8 cellular contexts compared by ENCODE assay signal in genomic region chr1:178093958-178094751, GRCh38. TPM values are rescaled to one million over a fixed set of nuclear protein-coding genes. Genes with fewer than 3 reads are reported as not detected.
DNase-seq lines count a peak whose midpoint lies in the region; ATAC-seq and TF ChIP-seq lines count a peak whose summit lies in the region.

RASAL2 (plus strand) TSS chr1:178094104; CDS start chr1:178094493, 389 bp downstream.

- H3K9me3 ChIP-seq in PC-3 (ENCODE audit: low read length) (no peaks in the 10 kb centered on the region), gastrocnemius medialis (no peaks in the 10 kb centered on the region)

- POLR2A ChIA-PET in PC-3 (lab: Charles Lee; ENCODE audit: unreplicated experiment) = interaction anchor here (0.5 to 0.6 kb wide), 4 partner anchors 145 to 452 kb away, joined by 3 to 13 read pairs (median 4); no protein-coding TSS in a partner anchor

- H2AFZ ChIP-seq in PC-3 (ENCODE audit: low read length) = peak within 1 kb of the TSS; percentile 93

- no peaks in the 10 kb centered on the region for H3K4me1 Mint-ChIP-seq in central memory CD8-positive, alpha-beta T cell
- peaks cover 9 to 19% of the 10 kb centered on the region in 2 donors for H3K4me1 Mint-ChIP-seq in immature natural killer cell

- H3F3A ChIP-seq in PC-3 (ENCODE audit: low read length, unreplicated experiment) = no peaks in the 10 kb centered on the region

- no peaks in the 10 kb centered on the region for H3K9me3 Mint-ChIP-seq in central memory CD8-positive, alpha-beta T cell
- peaks cover 5 to 59% (median 21%) of the 10 kb centered on the region in 6 donors for H3K9me3 Mint-ChIP-seq in immature natural killer cell

- no peaks in the 10 kb centered on the region for H3K9me2 ChIP-seq in PC-3 (replicated peaks; ENCODE audit: low read length)

- H3K4me2 ChIP-seq in PC-3 (ENCODE audit: low read length) = peak within 1 kb of the TSS; percentile 91

- peak within 1 kb of the TSS; percentile 28 for H3K4me3 Mint-ChIP-seq in central memory CD8-positive, alpha-beta T cell
- H3K4me3 Mint-ChIP-seq in immature natural killer cell = peak within 1 kb of the TSS; percentile 41 to 72 (median 65)

- H3K27me3 ChIP-seq in PC-3 (ENCODE audit: low read length) = no peaks in the 10 kb centered on the region
- no peaks in the 10 kb centered on the region for H3K27me3 ChIP-seq in gastrocnemius medialis

- no peaks in the 10 kb centered on the region for H4K20me1 ChIP-seq in PC-3 (ENCODE audit: low read length)

- H3K27ac ChIP-seq in PC-3 (ENCODE audit: low read length) (peak within 1 kb of the TSS; percentile 54), gastrocnemius medialis (peak within 1 kb of the TSS; percentile 84 to 90 (median 86))

- H3K9ac ChIP-seq in PC-3 (ENCODE audit: low read length) = peak within 1 kb of the TSS; percentile 71

- no TSS peak for BruUV-seq in PC-3 (replicated peaks; lab: Mats Ljungman, UMichigan)

- H3K27ac Mint-ChIP-seq in central memory CD8-positive, alpha-beta T cell (ENCODE audit: low read depth) = no peak within 1 kb of the TSS
- H3K27ac Mint-ChIP-seq in immature natural killer cell = no peak within 1 kb of the TSS

- in situ Hi-C loops in gastrocnemius medialis (cut with MboI; ENCODE audit: low sequenced_read_pairs in 4 of 4) = no loop called here

- CTCF ChIA-PET in PC-3 (lab: Charles Lee) = no interaction called here

- ATAC-seq in GM19372 (IDR thresholded peaks at IDR 0.05; ENCODE audit: low read depth, unreplicated experiment) (peak; percentile 40), HG03378 (IDR thresholded peaks at IDR 0.05; ENCODE audit: unreplicated experiment) (peak; percentile 35), PC-3 (peak; percentile 69), gastrocnemius medialis (peak; percentile 65 to 67), HG03469 (IDR thresholded peaks at IDR 0.05; ENCODE audit: unreplicated experiment) (no peak)
- no peak for ATAC-seq in central memory CD8-positive, alpha-beta T cell (replicated peaks; ENCODE audit: extremely low read depth, poor library complexity, severe bottlenecking)

- peaks cover 49% of the 10 kb centered on the region for H3K79me2 ChIP-seq in PC-3 (ENCODE audit: low read length)

- peak; percentile 23 to 28 for TF ChIP-seq POLR2A in gastrocnemius medialis (IDR thresholded peaks at IDR 0.05)

- peak; percentile 45 for DNase-seq in DMS 273 treated with DMSO at 0.1 percent for 48 hours (lab: John Stamatoyannopoulos, UW)
- peak; percentile 57 for DNase-seq in PC-3
- no peak for DNase-seq in central memory CD8-positive, alpha-beta T cell (ENCODE audit: low spot score in 2 of 2)
- DNase-seq in immature natural killer cell = no peak
- peak; percentile 43 to 54 for DNase-seq in gastrocnemius medialis

- no peak for TF ChIP-seq CTCF in PC-3 (conservative IDR thresholded peaks at IDR 0.05; ENCODE audit: low read depth, low read length)
- TF ChIP-seq CTCF in gastrocnemius medialis (IDR thresholded peaks at IDR 0.05 in 4 of 5, conservative IDR thresholded peaks at IDR 0.05 in 1 of 5) = peak in 2 of 5 experiments; percentile 25 to 32

- H3K4me1 ChIP-seq in PC-3 (ENCODE audit: insufficient read depth, low read length) (peaks cover 42% of the 10 kb centered on the region), gastrocnemius medialis (peaks cover 26% of the 10 kb centered on the region in 2 donors)

- peaks cover 45% of the 10 kb centered on the region for H3K27me3 Mint-ChIP-seq in central memory CD8-positive, alpha-beta T cell
- H3K27me3 Mint-ChIP-seq in immature natural killer cell (ENCODE audit: low read depth in 3 of 3) = peaks cover 11 to 29% (median 13%) of the 10 kb centered on the region in 3 donors

- H3K36me3 ChIP-seq in PC-3 (ENCODE audit: low read depth, low read length) (no peaks in the 10 kb centered on the region), gastrocnemius medialis (no peaks in the 10 kb centered on the region)

- no peaks in the 10 kb centered on the region for H3K36me3 Mint-ChIP-seq in central memory CD8-positive, alpha-beta T cell (ENCODE audit: insufficient read depth)
- peaks cover 0 to 5% (median 3%) of the 10 kb centered on the region in 3 donors for H3K36me3 Mint-ChIP-seq in immature natural killer cell

- peak within 1 kb of the TSS; percentile 83 for H3K4me3 ChIP-seq in PC-3 (ENCODE audit: low read length)
- peak within 1 kb of the TSS; percentile 89 to 92 (median 91) for H3K4me3 ChIP-seq in gastrocnemius medialis

- intact Hi-C loops in PC-3 (cut with micrococcal nuclease) = loop anchor here (2.0 to 5.0 kb wide), 2 partner anchors 37 to 189 kb away; no protein-coding TSS in a partner anchor
- intact Hi-C loops in gastrocnemius medialis (cut with DNase I; ENCODE audit: low total_unique reads) = loop anchor here (2.0 to 5.0 kb wide), 2 partner anchors 37 to 55 kb away; no protein-coding TSS in a partner anchor

RNA-seq across cellular contexts. Expression of gene RASAL2, which starts in this region (rescaled TPM):
- total RNA-seq in PC-3 (2014; rRNA removed) = 7.9 and 11.3 TPM in 2 replicates
- polyA plus RNA-seq in immature natural killer cell = not detected
- total RNA-seq in gastrocnemius medialis = 10 to 100 TPM in 1 of 4 donors, 1 to 10 TPM in 3; 7.6 to 13.4 (median 8.8) TPM

Comparison
In these comparisons a context has a peak if more than half of its experiments do, and no peak if none do; other contexts are left out.
1. DNase-seq: peak in DMS 273 treated with DMSO at 0.1 percent for 48 hours (single experiment), PC-3 (single experiment) and gastrocnemius medialis (2 of 2); none in central memory CD8-positive, alpha-beta T cell (0 of 2) and immature natural killer cell (0 of 3).
2. ATAC-seq: peak in GM19372 (single experiment), HG03378 (single experiment), PC-3 (single experiment) and gastrocnemius medialis (2 of 2); none in central memory CD8-positive, alpha-beta T cell (single experiment) and HG03469 (single experiment).